ENCODE assay signal across 8 cellular contexts in genomic region chr12:14948672-14949071, GRCh38. TPM values are rescaled to one million over a fixed set of nuclear protein-coding genes. Genes with fewer than 3 reads are reported as not detected.
DNase-seq lines count a peak whose midpoint lies in the region; ATAC-seq and TF ChIP-seq lines count a peak whose summit lies in the region.

No MANE protein-coding gene starts in this region.

- peak overlapping the region in 1 of 2 donors; percentile 78 for H3K9ac ChIP-seq in liver (ENCODE audit: low read depth in 1 of 2, low read length in 2 of 2)

- peak in 1 of 2 donors; percentile 36 for TF ChIP-seq RAD21 in liver (IDR thresholded peaks at IDR 0.05)

- H3K9me3 ChIP-seq in liver (ENCODE audit: control insufficient read depth in 4 of 4, low read length in 3 of 4), result no peaks in the 10 kb centered on the region

- DNase-seq in ELF-1 (ENCODE audit: low read depth, low spot score) (peak; percentile 52), SKM-1 (lab: John Stamatoyannopoulos, UW; ENCODE audit: unreplicated experiment) (peak; percentile 43), choroid plexus epithelial cell (ENCODE audit: low read depth) (peak; percentile 96), stromal cell of bone marrow (ENCODE audit: low read depth) (peak; percentile 53), SHP77 treated with DMSO at 0.1 percent for 48 hours (lab: John Stamatoyannopoulos, UW) (no peak)

- H3K4me3 ChIP-seq in choroid plexus epithelial cell (ENCODE audit: low read depth, low read length) (peak overlapping the region; percentile 22), liver (ENCODE audit: low read depth in 1 of 3, low read length in 3 of 3) (no peak overlapping the region)

- ATAC-seq in GM19455 (IDR thresholded peaks at IDR 0.05; ENCODE audit: unreplicated experiment) (peak; percentile 92), HG03469 (IDR thresholded peaks at IDR 0.05; ENCODE audit: unreplicated experiment) (peak; percentile 88)

- H3K36me3 ChIP-seq in liver (ENCODE audit: control insufficient read depth in 4 of 4, insufficient read depth in 3 of 4, low read depth in 1 of 4, low read length in 3 of 4), result peaks cover 0 to 12% (median 3%) of the 10 kb centered on the region in 4 donors

- peak overlapping the region; percentile 43 to 69 for H3K27ac ChIP-seq in liver (ENCODE audit: low read depth in 1 of 2, low read length in 2 of 2)

- H3K27me3 ChIP-seq in liver (ENCODE audit: control insufficient read depth in 4 of 4, insufficient read depth in 4 of 4, low read length in 3 of 4), result no peaks in the 10 kb centered on the region

- TF ChIP-seq CTCF in choroid plexus epithelial cell (conservative IDR thresholded peaks at IDR 0.05; ENCODE audit: low read depth, low read length) (no peak), liver (IDR thresholded peaks at IDR 0.05; ENCODE audit: low read depth, low read length, missing input control) (no peak)

- WGBS in liver, result 58% methylated on average over 3 of the region's 3 CpGs

- H3K4me1 ChIP-seq in liver (ENCODE audit: control insufficient read depth in 4 of 4, insufficient read depth in 4 of 4, low read length in 3 of 4), result peaks cover 0 to 5% (median 0%) of the 10 kb centered on the region in 4 donors

TF ChIP-seq in liver, 16 proteins besides CTCF, POLR2A, EP300 and RAD21:
- TF ChIP-seq GABPA (IDR thresholded peaks at IDR 0.05 in 1 of 2, conservative IDR thresholded peaks at IDR 0.05 in 1 of 2), result peak; percentile 46 to 58
- no peak for TF ChIP-seq ZBTB33 (IDR thresholded peaks at IDR 0.05)
- TF ChIP-seq RXRA (IDR thresholded peaks at IDR 0.05), result peak in 1 of 2 donors; percentile 18
TF ChIP-seq in liver: peak in this region for 2.

RNA-seq across cellular contexts. Expression of gene ERP27, which starts 10.3 kb away (rescaled TPM):
- 1 to 10 TPM in 1 of 2 donors, under 1 TPM in 1; 0.59 to 5.8 TPM for total RNA-seq in liver
- polyA plus RNA-seq in liver, result under 1 TPM; 0.14 to 0.43 TPM

RNA-seq across cellular contexts. Expression of gene ARHGDIB, which starts 12.7 kb away (rescaled TPM):
- 10 to 100 TPM; 37.6 to 66.9 TPM for total RNA-seq in liver
- 10 to 100 TPM; 36.3 to 57.4 TPM for polyA plus RNA-seq in liver

RNA-seq across cellular contexts. Expression of gene PDE6H, which starts 24.2 kb away (rescaled TPM):
- total RNA-seq in liver, result not detected
- polyA plus RNA-seq in liver, result not detected
